ENCODE assay signal across 1 cellular context in genomic region chr2:74507926-74508520, GRCh38.
TF ChIP-seq lines count a peak whose summit lies in the region.

No MANE protein-coding gene starts in this region.

TF ChIP-seq in GM12878, 131 proteins besides CTCF, POLR2A, EP300 and RAD21:
- TF ChIP-seq DPF2 (IDR thresholded peaks at IDR 0.05) = 0 out of 2 replicates have a peak, but pooled peaks have one; percentile 10
- 0 out of 2 replicates have a peak, but pooled peaks have one; percentile 37 for TF ChIP-seq MTA2 (IDR thresholded peaks at IDR 0.05; ENCODE audit: low read depth)
- TF ChIP-seq SUPT20H (IDR thresholded peaks at IDR 0.05; ENCODE audit: borderline replicate concordance, control insufficient read depth, low read depth, low read length) = no peak
- TF ChIP-seq, protein P1, sequence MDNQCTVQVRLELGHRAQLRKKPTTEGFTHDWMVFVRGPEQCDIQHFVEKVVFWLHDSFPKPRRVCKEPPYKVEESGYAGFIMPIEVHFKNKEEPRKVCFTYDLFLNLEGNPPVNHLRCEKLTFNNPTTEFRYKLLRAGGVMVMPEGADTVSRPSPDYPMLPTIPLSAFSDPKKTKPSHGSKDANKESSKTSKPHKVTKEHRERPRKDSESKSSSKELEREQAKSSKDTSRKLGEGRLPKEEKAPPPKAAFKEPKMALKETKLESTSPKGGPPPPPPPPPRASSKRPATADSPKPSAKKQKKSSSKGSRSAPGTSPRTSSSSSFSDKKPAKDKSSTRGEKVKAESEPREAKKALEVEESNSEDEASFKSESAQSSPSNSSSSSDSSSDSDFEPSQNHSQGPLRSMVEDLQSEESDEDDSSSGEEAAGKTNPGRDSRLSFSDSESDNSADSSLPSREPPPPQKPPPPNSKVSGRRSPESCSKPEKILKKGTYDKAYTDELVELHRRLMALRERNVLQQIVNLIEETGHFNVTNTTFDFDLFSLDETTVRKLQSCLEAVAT (IDR thresholded peaks at IDR 0.05) = peak; percentile 64; the same call in 1 of the 2 replicates
- no peak; the same call in 1 of the 2 replicates for TF ChIP-seq ZNF207 (IDR thresholded peaks at IDR 0.05; ENCODE audit: borderline replicate concordance)
TF ChIP-seq in GM12878: peak in this region for 3.
